25 cellular contexts compared by ENCODE assay signal in genomic region chr4:159555873-159556272, GRCh38.
"Had no signal": no experiment of that assay in that cellular context is flagged by ENCODE, and none has a peak within 500 bp of the region (broad histone marks: within the 10 kb centered on the region; RNA-seq: fewer than 3 reads in every experiment).

No MANE protein-coding gene starts in this region.

- H3K27ac ChIP-seq: left lung, lower lobe of right lung, ovary, right atrium auricular region, right lobe of liver, tibial nerve, uterus had no signal

- DNase-seq: kidney; left colon; left lung; lower lobe of right lung; mammary epithelial cell; mesenchymal stem cell; naive thymus-derived CD8-positive, alpha-beta T cell; ovary; right lobe of liver; stimulated activated CD4-positive, alpha-beta T cell treated with anti-CD3 and anti-CD28 coated beads, Interleukin-1b, Interleukin-23, amount 100 ng/mL, for 48 hours; stimulated activated CD4-positive, alpha-beta T cell treated with anti-CD3 and anti-CD28 coated beads, Interleukin-2, amount 100 ng/mL, for 48 hours; stimulated activated CD4-positive, alpha-beta T cell treated with anti-CD3 and anti-CD28 coated beads, Interleukin-4, amount 100 ng/mL, for 4 hours; stimulated activated CD8-positive, alpha-beta memory T cell treated with anti-CD3 and anti-CD28 coated beads, Interleukin-4, amount 100 ng/mL, for 48 hours; stimulated activated naive CD4-positive, alpha-beta T cell treated with Interleukin-2 at 50 U/mL for 16 hours; stimulated activated naive CD8-positive, alpha-beta T cell treated with anti-CD3 and anti-CD28 coated beads, Interleukin-15, amount 100 ng/mL, for 72 hours; substantia nigra; uterus had no signal

- H3K4me3 Mint-ChIP-seq: naive thymus-derived CD8-positive, alpha-beta T cell; nephron; stimulated activated memory B cell treated with anti-CD40 and anti-IgM and Interleukin-4, amounts not matched to agents 10 μg/mL and 1 μg/mL and 100 μg/mL, for 72 hours; stimulated activated naive CD8-positive, alpha-beta T cell treated with anti-CD3 and anti-CD28 coated beads, Interleukin-15, amount 100 ng/mL, for 72 hours; type B pancreatic cell had no signal

- H3K4me3 ChIP-seq: left lung, lower lobe of right lung, ovary, right atrium auricular region, right lobe of liver, smooth muscle cell, tibial nerve, uterus had no signal

- H3K9me3 Mint-ChIP-seq: stimulated activated naive CD8-positive, alpha-beta T cell treated with anti-CD3 and anti-CD28 coated beads, Interleukin-15, amount 100 ng/mL, for 72 hours; type B pancreatic cell had no signal

- H3K27me3 Mint-ChIP-seq: naive thymus-derived CD8-positive, alpha-beta T cell; progenitor cell of endocrine pancreas; stimulated activated memory B cell treated with anti-CD40 and anti-IgM and Interleukin-4, amounts not matched to agents 10 μg/mL and 1 μg/mL and 100 μg/mL, for 72 hours; stimulated activated naive CD8-positive, alpha-beta T cell treated with anti-CD3 and anti-CD28 coated beads, Interleukin-15, amount 100 ng/mL, for 72 hours; type B pancreatic cell had no signal

- H3K4me1 ChIP-seq: left lung, lower lobe of right lung, right atrium auricular region, right lobe of liver, tibial nerve, uterus had no signal

- FAIRE-seq: islet of Langerhans, kidney had no signal

- H3K36me3 ChIP-seq: left lung, lower lobe of right lung, ovary, right atrium auricular region, right lobe of liver, tibial nerve, uterus had no signal

- H3K36me3 Mint-ChIP-seq: naive thymus-derived CD8-positive, alpha-beta T cell; stimulated activated memory B cell treated with anti-CD40 and anti-IgM and Interleukin-4, amounts not matched to agents 10 μg/mL and 1 μg/mL and 100 μg/mL, for 72 hours; type B pancreatic cell had no signal

- H3K4me1 Mint-ChIP-seq: naive thymus-derived CD8-positive, alpha-beta T cell; nephron; stimulated activated memory B cell treated with anti-CD40 and anti-IgM and Interleukin-4, amounts not matched to agents 10 μg/mL and 1 μg/mL and 100 μg/mL, for 72 hours; stimulated activated naive CD8-positive, alpha-beta T cell treated with anti-CD3 and anti-CD28 coated beads, Interleukin-15, amount 100 ng/mL, for 72 hours had no signal

- H3K4me2 ChIP-seq: smooth muscle cell had no signal

- H3K27me3 ChIP-seq: left lung, ovary, right atrium auricular region, right lobe of liver, tibial nerve, uterus had no signal

- H3K27ac Mint-ChIP-seq: naive thymus-derived CD8-positive, alpha-beta T cell; nephron; progenitor cell of endocrine pancreas; stimulated activated memory B cell treated with anti-CD40 and anti-IgM and Interleukin-4, amounts not matched to agents 10 μg/mL and 1 μg/mL and 100 μg/mL, for 72 hours; stimulated activated naive CD8-positive, alpha-beta T cell treated with anti-CD3 and anti-CD28 coated beads, Interleukin-15, amount 100 ng/mL, for 72 hours; type B pancreatic cell had no signal

- ATAC-seq: left colon; left lung; lower lobe of right lung; naive thymus-derived CD8-positive, alpha-beta T cell; right lobe of liver; stimulated activated memory B cell treated with anti-CD40 and anti-IgM and Interleukin-4, amounts not matched to agents 10 μg/mL and 1 μg/mL and 100 μg/mL, for 72 hours; stimulated activated naive CD8-positive, alpha-beta T cell treated with anti-CD3 and anti-CD28 coated beads, Interleukin-15, amount 100 ng/mL, for 72 hours had no signal

- H3K9me3 ChIP-seq: lower lobe of right lung, ovary, right atrium auricular region, right lobe of liver, tibial nerve, uterus had no signal
